9 cellular contexts compared by ENCODE assay signal in the genomic region with DNA sequence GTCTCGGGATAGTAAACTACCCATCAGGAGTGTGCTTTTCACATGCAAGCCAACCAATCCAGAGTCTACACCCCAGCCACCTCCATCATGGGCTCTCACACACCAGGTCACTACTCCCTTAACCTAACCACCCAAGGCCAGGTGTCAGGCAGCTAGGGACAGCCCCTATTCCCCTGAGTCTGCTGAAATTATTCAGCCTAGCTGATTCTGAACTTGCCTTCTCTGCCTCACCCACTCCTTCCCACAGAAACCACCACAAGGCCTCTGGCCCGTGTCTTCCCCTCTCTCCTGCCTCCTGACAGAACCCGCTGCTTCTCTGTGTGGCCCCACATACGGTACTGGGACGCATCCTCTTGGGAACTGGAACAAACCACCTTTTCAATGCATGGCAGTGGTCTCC.
A peak's percentile ranks its signal among the peaks of the same experiment; 100 is the strongest.
DNase-seq lines count a peak whose midpoint lies in the region; ATAC-seq lines count a peak whose summit lies in the region.
"Had no signal": no experiment of that assay in that cellular context is flagged by ENCODE, and none has a peak within 500 bp of the region (broad histone marks: within the 10 kb centered on the region; RNA-seq: fewer than 3 reads in every experiment).

No MANE protein-coding gene starts in this region.

- H3K4me3 ChIP-seq in CD4-positive, CD25-positive, alpha-beta regulatory T cell (ENCODE audit: low read depth, low read length): no peak overlapping the region

- H3K27ac ChIP-seq in CD4-positive, CD25-positive, alpha-beta regulatory T cell (ENCODE audit: insufficient read depth, low read length, poor library complexity, severe bottlenecking): no peak overlapping the region

- no peaks in the 10 kb centered on the region for H3K36me3 Mint-ChIP-seq in CD4-positive, CD25-positive, alpha-beta regulatory T cell

- no peaks in the 10 kb centered on the region for H3K36me3 ChIP-seq in CD4-positive, CD25-positive, alpha-beta regulatory T cell (ENCODE audit: control insufficient read depth, insufficient read depth, low read length)

- H3K4me3 Mint-ChIP-seq in CD4-positive, CD25-positive, alpha-beta regulatory T cell: no peak overlapping the region

- no peaks in the 10 kb centered on the region for H3K4me1 ChIP-seq in CD4-positive, CD25-positive, alpha-beta regulatory T cell (ENCODE audit: control insufficient read depth, insufficient read depth, low read length, poor library complexity, severe bottlenecking)

- H3K9me3 Mint-ChIP-seq in CD4-positive, CD25-positive, alpha-beta regulatory T cell: peaks cover 0 to 1% (median 0%) of the 10 kb centered on the region in 7 donors

- ATAC-seq in CD4-positive, CD25-positive, alpha-beta regulatory T cell (ENCODE audit: low read depth in 2 of 2): no peak
- ATAC-seq in GM19035 (IDR thresholded peaks at IDR 0.05; ENCODE audit: unreplicated experiment) (peak; percentile 98), HG02642 (IDR thresholded peaks at IDR 0.05; ENCODE audit: poor library complexity, unreplicated experiment) (peak; percentile 99), HG03469 (IDR thresholded peaks at IDR 0.05; ENCODE audit: unreplicated experiment) (peak; percentile 95)

- DNase-seq in CD4-positive, CD25-positive, alpha-beta regulatory T cell: no peak
- no peak for DNase-seq in NCI-H1105 (lab: John Stamatoyannopoulos, UW)
- no peak for DNase-seq in NCI-H1436 (lab: John Stamatoyannopoulos, UW)
- DNase-seq in AML-193 (lab: John Stamatoyannopoulos, UW): no peak
- no peak for DNase-seq in activated naive CD4-positive, alpha-beta T cell treated with anti-CD3 and anti-CD28 coated beads, Interleukin-2, amount 50 U/mL, for 16 hours
- DNase-seq: KBM-7 had no signal

- H3K27me3 ChIP-seq in CD4-positive, CD25-positive, alpha-beta regulatory T cell (ENCODE audit: control insufficient read depth, insufficient read depth, low read length): no peaks in the 10 kb centered on the region

- no peaks in the 10 kb centered on the region for H3K9me3 ChIP-seq in CD4-positive, CD25-positive, alpha-beta regulatory T cell (ENCODE audit: control insufficient read depth in 2 of 2, low read length in 2 of 2)

- H3K4me1 Mint-ChIP-seq in CD4-positive, CD25-positive, alpha-beta regulatory T cell: no peaks in the 10 kb centered on the region

- H3K27ac Mint-ChIP-seq in CD4-positive, CD25-positive, alpha-beta regulatory T cell: peak overlapping the region in 2 of 3 donors; percentile 1 to 77

- peaks cover 4% of the 10 kb centered on the region for H3K27me3 Mint-ChIP-seq in CD4-positive, CD25-positive, alpha-beta regulatory T cell

Comparison
In these comparisons a context has a peak if more than half of its experiments do, and no peak if none do; other contexts are left out.
1. ATAC-seq: peak in GM19035 (single experiment), HG02642 (single experiment) and HG03469 (single experiment); none in CD4-positive, CD25-positive, alpha-beta regulatory T cell (0 of 2).